Comparison of ENCODE assay signal across 25 cellular contexts in genomic region chr6:170329321-170329720, GRCh38.
"Had no signal": no experiment of that assay in that cellular context is flagged by ENCODE, and none has a peak within 500 bp of the region (broad histone marks: within the 10 kb centered on the region; RNA-seq: fewer than 3 reads in every experiment).

No MANE protein-coding gene starts in this region.

- H3K27me3 Mint-ChIP-seq: memory B cell; naive B cell; natural killer cell treated with Interleukin-12 subunit alpha and Interleukin-12 subunit beta and Interleukin-15 and Interleukin-18, amount 100 ng/mL, for 72 hours had no signal

- H3K27me3 ChIP-seq: neutrophil, pancreas, right lobe of liver, stomach, thyroid gland, vagina had no signal

- H3K4me1 ChIP-seq: lower lobe of right lung, pancreas, right lobe of liver, stomach, thyroid gland, vagina had no signal

- H3K9me3 Mint-ChIP-seq: immature natural killer cell; memory B cell; naive B cell; natural killer cell treated with Interleukin-12 subunit alpha and Interleukin-12 subunit beta and Interleukin-15 and Interleukin-18, amount 100 ng/mL, for 72 hours; neural crest cell had no signal

- H3K27ac ChIP-seq: left ventricle myocardium inferior, lower lobe of right lung, neutrophil, pancreas, right lobe of liver, stomach, thyroid gland, vagina had no signal

- DNase-seq: cortex of kidney; hypothalamus; immature natural killer cell; islet precursor cell; kidney glomerular epithelial cell; left colon; left ventricle myocardium inferior; lower lobe of right lung; naive B cell; pancreas; right lobe of liver; stimulated activated CD4-positive, alpha-beta T cell treated with anti-CD3 and anti-CD28 coated beads, Interleukin-12 subunit alpha, Interleukin-12 subunit beta, amount 100 ng/mL, for 4 hours; stimulated activated CD4-positive, alpha-beta T cell treated with anti-CD3 and anti-CD28 coated beads, Interleukin-1b, Interleukin-23, amount 100 ng/mL, for 48 hours; stimulated activated CD4-positive, alpha-beta T cell treated with anti-CD3 and anti-CD28 coated beads, Interleukin-4, amount 100 ng/mL, for 1 hour; stimulated activated CD8-positive, alpha-beta memory T cell treated with anti-CD3 and anti-CD28 coated beads, Interleukin-4, amount 100 ng/mL, for 48 hours; stimulated activated naive CD4-positive, alpha-beta T cell treated with Interleukin-2 at 50 U/mL for 16 hours; stomach; thyroid gland; trophoblast cell had no signal

- H3K4me3 Mint-ChIP-seq: immature natural killer cell; memory B cell; naive B cell; natural killer cell treated with Interleukin-12 subunit alpha and Interleukin-12 subunit beta and Interleukin-15 and Interleukin-18, amount 100 ng/mL, for 72 hours; neural crest cell had no signal

- H3K4me1 Mint-ChIP-seq: neural crest cell had no signal

- ATAC-seq: natural killer cell treated with Interleukin-12 subunit alpha and Interleukin-12 subunit beta and Interleukin-15 and Interleukin-18, amount 100 ng/mL, for 72 hours; pancreas; right lobe of liver had no signal

- H3K4me3 ChIP-seq: left ventricle myocardium inferior, lower lobe of right lung, pancreas, right lobe of liver, smooth muscle cell, stomach, thyroid gland, vagina had no signal

- H3K27ac Mint-ChIP-seq: memory B cell; natural killer cell treated with Interleukin-12 subunit alpha and Interleukin-12 subunit beta and Interleukin-15 and Interleukin-18, amount 100 ng/mL, for 72 hours had no signal

- H3K9me3 ChIP-seq: left ventricle myocardium inferior, lower lobe of right lung, neutrophil, pancreas, right lobe of liver, stomach, thyroid gland, vagina had no signal

- H3K4me2 ChIP-seq: smooth muscle cell had no signal
